8 cellular contexts compared by ENCODE assay signal in the genomic region with DNA sequence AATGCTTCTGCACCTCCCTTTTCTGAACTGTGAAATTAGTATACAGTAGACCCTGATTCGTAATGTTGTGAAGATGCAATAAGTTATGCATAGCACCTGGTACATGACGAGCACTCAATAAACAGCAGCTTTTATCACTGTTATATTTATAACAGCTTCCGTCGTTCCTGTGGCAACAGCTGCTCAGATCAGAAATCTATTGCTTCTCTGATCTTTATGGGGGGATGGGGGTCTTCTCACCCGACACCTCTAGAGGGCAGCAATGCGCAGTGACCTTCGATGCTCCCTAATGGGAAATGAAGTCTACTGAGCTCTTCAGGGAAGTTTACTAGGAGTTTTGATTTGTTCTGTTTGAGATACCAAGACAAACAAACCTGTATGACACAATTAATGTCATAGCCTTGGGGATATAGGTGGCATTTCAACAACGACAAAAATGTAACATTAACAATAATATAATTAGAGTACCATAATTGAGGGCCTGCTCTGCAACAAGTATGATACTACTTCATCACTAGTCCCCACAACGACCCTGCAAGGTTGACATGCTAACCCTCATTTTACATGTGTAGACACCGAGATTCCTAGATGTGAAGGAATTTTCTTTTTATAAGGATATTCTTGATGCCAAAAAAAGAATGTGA.
DNase-seq lines count a peak whose midpoint lies in the region; ATAC-seq lines count a peak whose summit lies in the region.

No MANE protein-coding gene starts in this region.

- DNase-seq in NCI-H1694 treated with DMSO at 0.1 percent for 48 hours (lab: John Stamatoyannopoulos, UW): peak; percentile 0
- DNase-seq in NCI-H1694 (lab: John Stamatoyannopoulos, UW): no peak
- peak; percentile 9 for DNase-seq in SKM-1 treated with dmso at 0.1 percent for 144 hours (lab: John Stamatoyannopoulos, UW; ENCODE audit: unreplicated experiment)
- peak in 1 of 2 donors; percentile 75 for DNase-seq in activated naive CD4-positive, alpha-beta T cell treated with anti-CD3 and anti-CD28 coated beads, Interleukin-2, amount 50 U/mL, for 72 hours (ENCODE audit: low spot score in 2 of 2)
- DNase-seq in hypothalamus (lab: John Stamatoyannopoulos, UW): peak in 36 of 51 donors; percentile 1 to 62 (median 30)
- DNase-seq in stimulated activated CD4-positive, alpha-beta T cell treated with anti-CD3 and anti-CD28 coated beads, Interleukin-2, amount 100 ng/mL, for 24 hours: peak; percentile 76 to 79

- no peak overlapping the region for H3K27ac Mint-ChIP-seq in activated naive CD4-positive, alpha-beta T cell treated with anti-CD3 and anti-CD28 coated beads, Interleukin-2, amount 50 U/mL, for 72 hours

- no peaks in the 10 kb centered on the region for H3K9me3 Mint-ChIP-seq in activated naive CD4-positive, alpha-beta T cell treated with anti-CD3 and anti-CD28 coated beads, Interleukin-2, amount 50 U/mL, for 72 hours

- ATAC-seq in HG03280 (IDR thresholded peaks at IDR 0.05; ENCODE audit: unreplicated experiment) (peak; percentile 55), GM21717 (IDR thresholded peaks at IDR 0.05; ENCODE audit: unreplicated experiment) (no peak)
- ATAC-seq in activated naive CD4-positive, alpha-beta T cell treated with anti-CD3 and anti-CD28 coated beads, Interleukin-2, amount 50 U/mL, for 72 hours: peak; percentile 78 to 87

- H3K36me3 Mint-ChIP-seq in activated naive CD4-positive, alpha-beta T cell treated with anti-CD3 and anti-CD28 coated beads, Interleukin-2, amount 50 U/mL, for 72 hours: no peaks in the 10 kb centered on the region
